Comparison of ENCODE assay signal across 1 cellular context in the genomic region with DNA sequence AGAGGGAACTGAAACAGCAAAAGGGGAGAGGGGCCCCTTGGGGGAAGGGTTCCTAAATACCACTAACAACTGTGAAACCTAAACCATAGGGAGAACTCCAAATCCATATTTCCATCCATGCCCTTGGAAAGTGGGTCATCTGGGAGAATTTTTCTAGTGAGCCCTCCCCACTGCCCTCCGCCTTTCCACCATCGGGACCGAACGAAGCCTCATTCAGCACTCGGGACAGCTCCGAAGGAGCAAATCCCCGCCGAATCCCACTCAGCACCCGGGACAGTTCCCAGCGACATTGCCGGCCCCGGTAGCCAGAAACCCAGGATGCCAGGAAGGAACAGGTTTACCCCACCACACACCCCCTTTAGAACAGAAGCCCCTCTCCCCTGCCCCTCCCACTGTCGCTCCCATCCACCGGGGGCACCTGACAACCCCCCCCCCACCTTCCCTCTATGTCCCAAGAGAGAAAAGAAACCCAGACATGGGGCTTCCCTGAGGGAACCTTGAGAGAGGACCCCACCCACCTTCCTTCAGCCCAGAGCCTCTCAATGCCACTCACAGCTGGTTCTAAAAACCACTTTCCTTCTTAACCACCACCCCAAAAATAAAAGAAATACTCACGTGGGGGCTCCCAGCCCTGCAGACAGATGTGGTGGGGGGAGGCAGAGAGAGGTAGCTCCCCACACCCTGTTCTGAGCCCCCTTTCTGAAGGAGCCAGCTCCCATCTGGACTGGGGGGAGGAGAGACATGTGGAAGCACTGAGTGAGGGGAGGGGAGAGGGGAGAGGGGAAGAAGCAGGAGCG.
TF ChIP-seq lines count a peak whose summit lies in the region.

No MANE protein-coding gene starts in this region.

TF ChIP-seq in HepG2, 621 proteins besides CTCF, POLR2A, EP300 and RAD21 (continued from another document and continues in another):
- no peak for TF ChIP-seq SOX6 (IDR thresholded peaks at IDR 0.05)
- no peak for TF ChIP-seq SOX6 (CRISPR knock-in tag; IDR thresholded peaks at IDR 0.05)
- 0 out of 2 replicates have a peak, but pooled peaks have one; percentile 78 for TF ChIP-seq CENPT (CRISPR knock-in tag; IDR thresholded peaks at IDR 0.05; ENCODE audit: low read depth)
- TF ChIP-seq SALL1 (CRISPR knock-in tag; IDR thresholded peaks at IDR 0.05): peak; percentile 99
- TF ChIP-seq HOXA3 (CRISPR knock-in tag; IDR thresholded peaks at IDR 0.05): peak; percentile 90
- TF ChIP-seq U2AF2 (IDR thresholded peaks at IDR 0.05; ENCODE audit: low read depth, low read length): no peak
- TF ChIP-seq ZNF792 (CRISPR knock-in tag; IDR thresholded peaks at IDR 0.05): peak; percentile 99
- no peak for TF ChIP-seq SYNCRIP (IDR thresholded peaks at IDR 0.05; ENCODE audit: insufficient read depth, low read depth, low read length)
- peak; percentile 82 for TF ChIP-seq THAP11 (CRISPR knock-in tag; IDR thresholded peaks at IDR 0.05)
- no peak for TF ChIP-seq ZNF282 (IDR thresholded peaks at IDR 0.05; ENCODE audit: partially characterized antibody)
- TF ChIP-seq ZNF432 (CRISPR knock-in tag; IDR thresholded peaks at IDR 0.05; ENCODE audit: borderline replicate concordance): peak; percentile 91; the same call in 1 of the 2 replicates
- TF ChIP-seq, protein P1, sequence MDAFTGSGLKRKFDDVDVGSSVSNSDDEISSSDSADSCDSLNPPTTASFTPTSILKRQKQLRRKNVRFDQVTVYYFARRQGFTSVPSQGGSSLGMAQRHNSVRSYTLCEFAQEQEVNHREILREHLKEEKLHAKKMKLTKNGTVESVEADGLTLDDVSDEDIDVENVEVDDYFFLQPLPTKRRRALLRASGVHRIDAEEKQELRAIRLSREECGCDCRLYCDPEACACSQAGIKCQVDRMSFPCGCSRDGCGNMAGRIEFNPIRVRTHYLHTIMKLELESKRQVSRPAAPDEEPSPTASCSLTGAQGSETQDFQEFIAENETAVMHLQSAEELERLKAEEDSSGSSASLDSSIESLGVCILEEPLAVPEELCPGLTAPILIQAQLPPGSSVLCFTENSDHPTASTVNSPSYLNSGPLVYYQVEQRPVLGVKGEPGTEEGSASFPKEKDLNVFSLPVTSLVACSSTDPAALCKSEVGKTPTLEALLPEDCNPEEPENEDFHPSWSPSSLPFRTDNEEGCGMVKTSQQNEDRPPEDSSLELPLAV (CRISPR knock-in tag; conservative IDR thresholded peaks at IDR 0.05; ENCODE audit: low read depth): peak; percentile 64; the same call in 1 of the 2 replicates
- no peak for TF ChIP-seq SRSF1 (optimal IDR thresholded peaks at IDR 0.05; ENCODE audit: low read depth, low read length)
- peak; percentile 96 for TF ChIP-seq SNAPC2 (CRISPR knock-in tag; IDR thresholded peaks at IDR 0.05)
- no peak for TF ChIP-seq SMARCC2 (IDR thresholded peaks at IDR 0.05)
- TF ChIP-seq ZNF350 (CRISPR knock-in tag; IDR thresholded peaks at IDR 0.05; ENCODE audit: borderline replicate concordance, low read depth): peak; percentile 81
- peak; percentile 98; the same call in 1 of the 2 replicates for TF ChIP-seq ZNF333 (CRISPR knock-in tag; IDR thresholded peaks at IDR 0.05; ENCODE audit: borderline replicate concordance)
- TF ChIP-seq CEBPG (CRISPR knock-in tag; IDR thresholded peaks at IDR 0.05): peak; percentile 23; the same call in 1 of the 2 replicates
- TF ChIP-seq, protein P2, sequence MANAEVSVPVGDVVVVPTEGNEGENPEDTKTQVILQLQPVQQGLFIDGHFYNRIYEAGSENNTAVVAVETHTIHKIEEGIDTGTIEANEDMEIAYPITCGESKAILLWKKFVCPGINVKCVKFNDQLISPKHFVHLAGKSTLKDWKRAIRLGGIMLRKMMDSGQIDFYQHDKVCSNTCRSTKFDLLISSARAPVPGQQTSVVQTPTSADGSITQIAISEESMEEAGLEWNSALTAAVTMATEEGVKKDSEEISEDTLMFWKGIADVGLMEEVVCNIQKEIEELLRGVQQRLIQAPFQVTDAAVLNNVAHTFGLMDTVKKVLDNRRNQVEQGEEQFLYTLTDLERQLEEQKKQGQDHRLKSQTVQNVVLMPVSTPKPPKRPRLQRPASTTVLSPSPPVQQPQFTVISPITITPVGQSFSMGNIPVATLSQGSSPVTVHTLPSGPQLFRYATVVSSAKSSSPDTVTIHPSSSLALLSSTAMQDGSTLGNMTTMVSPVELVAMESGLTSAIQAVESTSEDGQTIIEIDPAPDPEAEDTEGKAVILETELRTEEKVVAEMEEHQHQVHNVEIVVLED (CRISPR knock-in tag; IDR thresholded peaks at IDR 0.05; ENCODE audit: borderline replicate concordance): peak; percentile 42; the same call in 1 of the 2 replicates
- no peak for TF ChIP-seq NONO (IDR thresholded peaks at IDR 0.05)
- no peak for TF ChIP-seq NONO (CRISPR knock-in tag; conservative IDR thresholded peaks at IDR 0.05)
- TF ChIP-seq, protein P3, sequence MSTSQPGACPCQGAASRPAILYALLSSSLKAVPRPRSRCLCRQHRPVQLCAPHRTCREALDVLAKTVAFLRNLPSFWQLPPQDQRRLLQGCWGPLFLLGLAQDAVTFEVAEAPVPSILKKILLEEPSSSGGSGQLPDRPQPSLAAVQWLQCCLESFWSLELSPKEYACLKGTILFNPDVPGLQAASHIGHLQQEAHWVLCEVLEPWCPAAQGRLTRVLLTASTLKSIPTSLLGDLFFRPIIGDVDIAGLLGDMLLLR (CRISPR knock-in tag; IDR thresholded peaks at IDR 0.05): peak; percentile 89
- TF ChIP-seq, protein P4, sequence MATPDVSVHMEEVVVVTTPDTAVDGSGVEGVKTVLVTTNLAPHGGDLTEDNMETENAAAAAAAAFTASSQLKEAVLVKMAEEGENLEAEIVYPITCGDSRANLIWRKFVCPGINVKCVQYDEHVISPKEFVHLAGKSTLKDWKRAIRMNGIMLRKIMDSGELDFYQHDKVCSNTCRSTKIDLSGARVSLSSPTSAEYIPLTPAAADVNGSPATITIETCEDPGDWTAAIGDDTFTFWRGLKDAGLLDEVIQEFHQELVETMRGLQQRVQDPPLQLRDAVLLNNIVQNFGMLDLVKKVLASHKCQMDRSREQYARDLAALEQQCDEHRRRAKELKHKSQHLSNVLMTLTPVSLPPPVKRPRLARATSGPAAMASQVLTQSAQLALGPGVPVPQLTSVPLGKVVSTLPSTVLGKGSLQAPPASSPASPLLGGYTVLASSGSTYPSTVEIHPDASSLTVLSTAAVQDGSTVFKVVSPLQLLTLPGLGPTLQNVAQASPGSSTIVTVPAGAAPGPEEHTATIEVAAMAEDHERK (CRISPR knock-in tag; IDR thresholded peaks at IDR 0.05; ENCODE audit: low read depth): no peak
- no peak for TF ChIP-seq ADNP (CRISPR knock-in tag; IDR thresholded peaks at IDR 0.05)
- peak; percentile 79 for TF ChIP-seq GFI1 (CRISPR knock-in tag; IDR thresholded peaks at IDR 0.05; ENCODE audit: borderline replicate concordance)
- TF ChIP-seq, protein P5, sequence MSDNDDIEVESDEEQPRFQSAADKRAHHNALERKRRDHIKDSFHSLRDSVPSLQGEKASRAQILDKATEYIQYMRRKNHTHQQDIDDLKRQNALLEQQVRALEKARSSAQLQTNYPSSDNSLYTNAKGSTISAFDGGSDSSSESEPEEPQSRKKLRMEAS (IDR thresholded peaks at IDR 0.05): no peak
- peak; percentile 93 for TF ChIP-seq ARNTL (CRISPR knock-in tag; IDR thresholded peaks at IDR 0.05)
- peak; percentile 64; the same call in 1 of the 2 replicates for TF ChIP-seq SIN3B (IDR thresholded peaks at IDR 0.05; ENCODE audit: low read length)
- peak; percentile 95 for TF ChIP-seq MZF1 (CRISPR knock-in tag; IDR thresholded peaks at IDR 0.05; ENCODE audit: borderline replicate concordance)
- peak; percentile 99 for TF ChIP-seq ZNF83 (CRISPR knock-in tag; IDR thresholded peaks at IDR 0.05; ENCODE audit: borderline replicate concordance)
- peak; percentile 80; the same call in 1 of the 2 replicates for TF ChIP-seq NCOA1 (CRISPR knock-in tag; IDR thresholded peaks at IDR 0.05)
- no peak for TF ChIP-seq NFRKB (IDR thresholded peaks at IDR 0.05)
- peak; percentile 97; the same call in 1 of the 2 replicates for TF ChIP-seq CHCHD3 (CRISPR knock-in tag; IDR thresholded peaks at IDR 0.05)
- TF ChIP-seq POLR2AphosphoS2 (IDR thresholded peaks at IDR 0.05; ENCODE audit: low read depth, low read length): no peak
- peak; percentile 95 for TF ChIP-seq ZNF136 (CRISPR knock-in tag; IDR thresholded peaks at IDR 0.05; ENCODE audit: low read depth)
- peak; percentile 66; the same call in 1 of the 2 replicates for TF ChIP-seq ZMYM2 (CRISPR knock-in tag; IDR thresholded peaks at IDR 0.05)
- peak; percentile 83; the same call in 2 of the 3 replicates for TF ChIP-seq MXI1 (IDR thresholded peaks at IDR 0.05; ENCODE audit: borderline replicate concordance, low read depth, low read length)
- no peak for TF ChIP-seq CCAR2 (optimal IDR thresholded peaks at IDR 0.05; ENCODE audit: low read depth, low read length)
- peak; percentile 98 for TF ChIP-seq ZNF878 (CRISPR knock-in tag; IDR thresholded peaks at IDR 0.05)
- TF ChIP-seq, protein P6, sequence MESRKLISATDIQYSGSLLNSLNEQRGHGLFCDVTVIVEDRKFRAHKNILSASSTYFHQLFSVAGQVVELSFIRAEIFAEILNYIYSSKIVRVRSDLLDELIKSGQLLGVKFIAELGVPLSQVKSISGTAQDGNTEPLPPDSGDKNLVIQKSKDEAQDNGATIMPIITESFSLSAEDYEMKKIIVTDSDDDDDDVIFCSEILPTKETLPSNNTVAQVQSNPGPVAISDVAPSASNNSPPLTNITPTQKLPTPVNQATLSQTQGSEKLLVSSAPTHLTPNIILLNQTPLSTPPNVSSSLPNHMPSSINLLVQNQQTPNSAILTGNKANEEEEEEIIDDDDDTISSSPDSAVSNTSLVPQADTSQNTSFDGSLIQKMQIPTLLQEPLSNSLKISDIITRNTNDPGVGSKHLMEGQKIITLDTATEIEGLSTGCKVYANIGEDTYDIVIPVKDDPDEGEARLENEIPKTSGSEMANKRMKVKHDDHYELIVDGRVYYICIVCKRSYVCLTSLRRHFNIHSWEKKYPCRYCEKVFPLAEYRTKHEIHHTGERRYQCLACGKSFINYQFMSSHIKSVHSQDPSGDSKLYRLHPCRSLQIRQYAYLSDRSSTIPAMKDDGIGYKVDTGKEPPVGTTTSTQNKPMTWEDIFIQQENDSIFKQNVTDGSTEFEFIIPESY (CRISPR knock-in tag; IDR thresholded peaks at IDR 0.05): peak; percentile 69; the same call in 1 of the 2 replicates
- no peak for TF ChIP-seq ZNF382 (CRISPR knock-in tag; IDR thresholded peaks at IDR 0.05; ENCODE audit: borderline replicate concordance)
- TF ChIP-seq KLF15 (CRISPR knock-in tag; IDR thresholded peaks at IDR 0.05; ENCODE audit: borderline replicate concordance): peak; percentile 99
- TF ChIP-seq ZBTB3 (CRISPR knock-in tag; IDR thresholded peaks at IDR 0.05; ENCODE audit: borderline replicate concordance, low read depth): peak; percentile 95; the same call in 1 of the 2 replicates
- TF ChIP-seq ZNF251 (CRISPR knock-in tag; IDR thresholded peaks at IDR 0.05): peak; percentile 85; the same call in 1 of the 2 replicates
- peak; percentile 89; the same call in 1 of the 2 replicates for TF ChIP-seq ZNF549 (CRISPR knock-in tag; IDR thresholded peaks at IDR 0.05)
- TF ChIP-seq PHB2 (IDR thresholded peaks at IDR 0.05; ENCODE audit: partially characterized antibody): no peak
- TF ChIP-seq PRPF4 (IDR thresholded peaks at IDR 0.05; ENCODE audit: low read depth, low read length, poor library complexity, severe bottlenecking): no peak
- TF ChIP-seq ZNF496 (CRISPR knock-in tag; IDR thresholded peaks at IDR 0.05; ENCODE audit: insufficient replicate concordance): peak; percentile 25
- no peak; the same call in 1 of the 2 replicates for TF ChIP-seq HCFC1 (IDR thresholded peaks at IDR 0.05; ENCODE audit: low read depth, low read length)
- peak; percentile 98 for TF ChIP-seq TGIF2 (CRISPR knock-in tag; IDR thresholded peaks at IDR 0.05)
- no peak for TF ChIP-seq HNRNPUL1 (IDR thresholded peaks at IDR 0.05; ENCODE audit: low read depth, low read length)
- peak; percentile 74 for TF ChIP-seq ZFY (CRISPR knock-in tag; IDR thresholded peaks at IDR 0.05)
- peak; percentile 99 for TF ChIP-seq TMF1 (CRISPR knock-in tag; IDR thresholded peaks at IDR 0.05; ENCODE audit: low read depth)
- peak; percentile 98 for TF ChIP-seq ZFYVE20 (CRISPR knock-in tag; IDR thresholded peaks at IDR 0.05; ENCODE audit: borderline replicate concordance, low read depth)
- TF ChIP-seq ZNF724P (CRISPR knock-in tag; IDR thresholded peaks at IDR 0.05; ENCODE audit: borderline replicate concordance): peak; percentile 93; the same call in 1 of the 2 replicates
- TF ChIP-seq, protein P7, sequence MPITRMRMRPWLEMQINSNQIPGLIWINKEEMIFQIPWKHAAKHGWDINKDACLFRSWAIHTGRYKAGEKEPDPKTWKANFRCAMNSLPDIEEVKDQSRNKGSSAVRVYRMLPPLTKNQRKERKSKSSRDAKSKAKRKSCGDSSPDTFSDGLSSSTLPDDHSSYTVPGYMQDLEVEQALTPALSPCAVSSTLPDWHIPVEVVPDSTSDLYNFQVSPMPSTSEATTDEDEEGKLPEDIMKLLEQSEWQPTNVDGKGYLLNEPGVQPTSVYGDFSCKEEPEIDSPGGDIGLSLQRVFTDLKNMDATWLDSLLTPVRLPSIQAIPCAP (CRISPR knock-in tag; IDR thresholded peaks at IDR 0.05; ENCODE audit: low read depth): peak; percentile 95
- peak; percentile 83; the same call in 1 of the 2 replicates for TF ChIP-seq ZSCAN22 (CRISPR knock-in tag; IDR thresholded peaks at IDR 0.05)
- TF ChIP-seq ZNF883 (CRISPR knock-in tag; IDR thresholded peaks at IDR 0.05; ENCODE audit: not compliant biosample characterization): peak; percentile 99
- TF ChIP-seq ZBTB38 (CRISPR knock-in tag; IDR thresholded peaks at IDR 0.05): peak; percentile 84
- TF ChIP-seq, protein P8, sequence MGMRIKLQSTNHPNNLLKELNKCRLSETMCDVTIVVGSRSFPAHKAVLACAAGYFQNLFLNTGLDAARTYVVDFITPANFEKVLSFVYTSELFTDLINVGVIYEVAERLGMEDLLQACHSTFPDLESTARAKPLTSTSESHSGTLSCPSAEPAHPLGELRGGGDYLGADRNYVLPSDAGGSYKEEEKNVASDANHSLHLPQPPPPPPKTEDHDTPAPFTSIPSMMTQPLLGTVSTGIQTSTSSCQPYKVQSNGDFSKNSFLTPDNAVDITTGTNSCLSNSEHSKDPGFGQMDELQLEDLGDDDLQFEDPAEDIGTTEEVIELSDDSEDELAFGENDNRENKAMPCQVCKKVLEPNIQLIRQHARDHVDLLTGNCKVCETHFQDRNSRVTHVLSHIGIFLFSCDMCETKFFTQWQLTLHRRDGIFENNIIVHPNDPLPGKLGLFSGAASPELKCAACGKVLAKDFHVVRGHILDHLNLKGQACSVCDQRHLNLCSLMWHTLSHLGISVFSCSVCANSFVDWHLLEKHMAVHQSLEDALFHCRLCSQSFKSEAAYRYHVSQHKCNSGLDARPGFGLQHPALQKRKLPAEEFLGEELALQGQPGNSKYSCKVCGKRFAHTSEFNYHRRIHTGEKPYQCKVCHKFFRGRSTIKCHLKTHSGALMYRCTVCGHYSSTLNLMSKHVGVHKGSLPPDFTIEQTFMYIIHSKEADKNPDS (CRISPR knock-in tag; IDR thresholded peaks at IDR 0.05): peak; percentile 87
- peak; percentile 97; the same call in 1 of the 2 replicates for TF ChIP-seq FOXK1 (CRISPR knock-in tag; IDR thresholded peaks at IDR 0.05; ENCODE audit: borderline replicate concordance, low read depth)
